Comparison of ENCODE assay signal across 8 cellular contexts in genomic region chr12:67068204-67068731, GRCh38.
DNase-seq lines count a peak whose midpoint lies in the region; ATAC-seq and TF ChIP-seq lines count a peak whose summit lies in the region.

No MANE protein-coding gene starts in this region.

- no peaks in the 10 kb centered on the region for H3K9me3 Mint-ChIP-seq in effector memory CD8-positive, alpha-beta T cell
- H3K9me3 Mint-ChIP-seq in nephron, result no peaks in the 10 kb centered on the region

- peak overlapping the region; percentile 68 to 78 for H3K4me3 Mint-ChIP-seq in effector memory CD8-positive, alpha-beta T cell
- H3K4me3 Mint-ChIP-seq in nephron, result peak overlapping the region; percentile 90 to 98 (median 95)

- H3K27me3 ChIP-seq in RWPE2 (ENCODE audit: insufficient read depth, poor library complexity, severe bottlenecking), result no peaks in the 10 kb centered on the region

- ATAC-seq in RWPE2 (ENCODE audit: low read depth) (peak; percentile 13; the same call in 2 of the 3 replicates), HG02623 (IDR thresholded peaks at IDR 0.05; ENCODE audit: unreplicated experiment) (no peak)
- no peak for ATAC-seq in effector memory CD8-positive, alpha-beta T cell (replicated peaks)

- peaks cover 4% of the 10 kb centered on the region for H3K4me1 ChIP-seq in RWPE2 (ENCODE audit: insufficient read depth, poor library complexity, severe bottlenecking)

- DNase-seq in NCI-H1417 (lab: John Stamatoyannopoulos, UW), result peak in 2 of 3 experiments; percentile 67 to 71
- no peak for DNase-seq in NCI-H1417 treated with DMSO at 0.1 percent for 48 hours (lab: John Stamatoyannopoulos, UW)
- no peak for DNase-seq in RWPE2 (ENCODE audit: low spot score)
- no peak for DNase-seq in effector memory CD8-positive, alpha-beta T cell
- no peak for DNase-seq in GDM1 (lab: John Stamatoyannopoulos, UW)
- DNase-seq in hepatic stellate cell (ENCODE audit: low spot score), result no peak

- H3K4me3 ChIP-seq in RWPE2 (ENCODE audit: severe bottlenecking), result peak overlapping the region; percentile 81

- no peaks in the 10 kb centered on the region for H3K36me3 ChIP-seq in RWPE2 (ENCODE audit: low read depth)

- H3K27ac ChIP-seq in RWPE2 (ENCODE audit: poor library complexity, severe bottlenecking), result no peak overlapping the region

- H3K27me3 Mint-ChIP-seq in effector memory CD8-positive, alpha-beta T cell, result peaks cover 43 to 65% of the 10 kb centered on the region in 2 donors
- peaks cover 14% of the 10 kb centered on the region for H3K27me3 Mint-ChIP-seq in nephron (ENCODE audit: low read depth)

- H3K36me3 Mint-ChIP-seq in effector memory CD8-positive, alpha-beta T cell (ENCODE audit: insufficient read depth), result peaks cover 4% of the 10 kb centered on the region
- H3K36me3 Mint-ChIP-seq in nephron (ENCODE audit: low read depth), result no peaks in the 10 kb centered on the region

- H3K9me3 ChIP-seq in RWPE2 (ENCODE audit: severe bottlenecking), result no peaks in the 10 kb centered on the region

- TF ChIP-seq CTCF in RWPE2 (IDR thresholded peaks at IDR 0.05; ENCODE audit: poor library complexity, severe bottlenecking) (no peak), nephron (IDR thresholded peaks at IDR 0.05; ENCODE audit: unreplicated experiment in 3 of 3) (peak in 2 of 3 experiments; percentile 12 to 20)

- no peak overlapping the region for H3K27ac Mint-ChIP-seq in effector memory CD8-positive, alpha-beta T cell
- H3K27ac Mint-ChIP-seq in nephron, result peak overlapping the region; percentile 88 to 90 (median 88)

- H3K4me1 Mint-ChIP-seq in effector memory CD8-positive, alpha-beta T cell (ENCODE audit: low read depth in 2 of 2), result peaks cover 8 to 14% of the 10 kb centered on the region in 2 donors
- H3K4me1 Mint-ChIP-seq in nephron, result peaks cover 31% of the 10 kb centered on the region

Comparison
In these comparisons a context has a peak if more than half of its experiments do, and no peak if none do; other contexts are left out.
1. DNase-seq: peak in NCI-H1417 (2 of 3); none in NCI-H1417 treated with DMSO at 0.1 percent for 48 hours (single experiment), RWPE2 (single experiment), effector memory CD8-positive, alpha-beta T cell (0 of 3), GDM1 (single experiment) and hepatic stellate cell (single experiment).
2. H3K27ac Mint-ChIP-seq: peak in nephron (3 of 3); none in effector memory CD8-positive, alpha-beta T cell (0 of 2).